ENCODE assay signal across 16 cellular contexts in genomic region chr5:56066931-56067450, GRCh38.
DNase-seq lines count a peak whose midpoint lies in the region; ATAC-seq and TF ChIP-seq lines count a peak whose summit lies in the region.
"Had no signal": no experiment of that assay in that cellular context is flagged by ENCODE, and none has a peak within 500 bp of the region (broad histone marks: within the 10 kb centered on the region; RNA-seq: fewer than 3 reads in every experiment).

No MANE protein-coding gene starts in this region.

- no peaks in the 10 kb centered on the region for H3K9me3 Mint-ChIP-seq in activated naive CD4-positive, alpha-beta T cell treated with anti-CD3 and anti-CD28 coated beads, Interleukin-2, amount 50 U/mL, for 24 hours
- H3K9me3 Mint-ChIP-seq in activated naive CD4-positive, alpha-beta T cell treated with anti-CD3 and anti-CD28 coated beads, Interleukin-2, amount 10 ng/mL, durations not matched to agents 7 days and 5 days, result no peaks in the 10 kb centered on the region
- H3K9me3 Mint-ChIP-seq in naive thymus-derived CD4-positive, alpha-beta T cell, result peaks cover 0 to 2% (median 0%) of the 10 kb centered on the region in 11 donors
- H3K9me3 Mint-ChIP-seq in natural killer cell (no peaks in the 10 kb centered on the region), Caco-2 (ENCODE audit: unreplicated experiment) (no peaks in the 10 kb centered on the region)
- H3K9me3 Mint-ChIP-seq: CD4-positive, alpha-beta memory T cell; GM23338 had no signal

- H3K27me3 Mint-ChIP-seq in activated naive CD4-positive, alpha-beta T cell treated with anti-CD3 and anti-CD28 coated beads, Interleukin-2, amount 50 U/mL, for 24 hours, result no peaks in the 10 kb centered on the region
- no peaks in the 10 kb centered on the region for H3K27me3 Mint-ChIP-seq in activated naive CD4-positive, alpha-beta T cell treated with anti-CD3 and anti-CD28 coated beads, Interleukin-2, amount 10 ng/mL, durations not matched to agents 7 days and 5 days
- H3K27me3 Mint-ChIP-seq in T-helper 17 cell (no peaks in the 10 kb centered on the region), natural killer cell (ENCODE audit: low read depth in 2 of 2) (no peaks in the 10 kb centered on the region), Caco-2 (ENCODE audit: insufficient read depth, unreplicated experiment) (no peaks in the 10 kb centered on the region)
- H3K27me3 Mint-ChIP-seq in naive thymus-derived CD4-positive, alpha-beta T cell, result peaks cover 0 to 7% (median 0%) of the 10 kb centered on the region in 5 donors
- H3K27me3 Mint-ChIP-seq: CD4-positive, alpha-beta memory T cell had no signal

- no peak for TF ChIP-seq CTCF in natural killer cell (IDR thresholded peaks at IDR 0.05)
- no peak for TF ChIP-seq CTCF in Caco-2 (IDR thresholded peaks at IDR 0.05; ENCODE audit: insufficient read depth in 1 of 2, low read depth in 1 of 2, low read length in 1 of 2, severe bottlenecking in 1 of 2, unreplicated experiment in 1 of 2)

- H3K4me1 ChIP-seq in naive thymus-derived CD4-positive, alpha-beta T cell (ENCODE audit: control insufficient read depth in 2 of 2, insufficient read depth in 2 of 2, low read length in 2 of 2), result peaks cover 7 to 50% of the 10 kb centered on the region in 2 donors
- H3K4me1 ChIP-seq in Caco-2, result peaks cover 35% of the 10 kb centered on the region

- no peaks in the 10 kb centered on the region for H3K36me3 ChIP-seq in naive thymus-derived CD4-positive, alpha-beta T cell (ENCODE audit: control insufficient read depth in 2 of 3, insufficient read depth in 3 of 3, low read length in 3 of 3)
- H3K36me3 ChIP-seq in Caco-2 (ENCODE audit: control insufficient read depth, insufficient read depth, low read length), result no peaks in the 10 kb centered on the region

- H3K4me3 ChIP-seq in naive thymus-derived CD4-positive, alpha-beta T cell (ENCODE audit: low read length), result no peak overlapping the region
- no peak overlapping the region for H3K4me3 ChIP-seq in Caco-2 (ENCODE audit: low read depth, low read length)
- H3K4me3 ChIP-seq: GM23338 had no signal

- peaks cover 2% of the 10 kb centered on the region for H3K36me3 Mint-ChIP-seq in activated naive CD4-positive, alpha-beta T cell treated with anti-CD3 and anti-CD28 coated beads, Interleukin-2, amount 50 U/mL, for 24 hours
- peaks cover 2% of the 10 kb centered on the region for H3K36me3 Mint-ChIP-seq in activated naive CD4-positive, alpha-beta T cell treated with anti-CD3 and anti-CD28 coated beads, Interleukin-2, amount 10 ng/mL, durations not matched to agents 7 days and 5 days
- H3K36me3 Mint-ChIP-seq in T-helper 17 cell (ENCODE audit: low read depth) (no peaks in the 10 kb centered on the region), natural killer cell (no peaks in the 10 kb centered on the region), Caco-2 (ENCODE audit: insufficient read depth, unreplicated experiment) (no peaks in the 10 kb centered on the region)
- peaks cover 0 to 6% (median 5%) of the 10 kb centered on the region in 5 donors for H3K36me3 Mint-ChIP-seq in naive thymus-derived CD4-positive, alpha-beta T cell
- H3K36me3 Mint-ChIP-seq: CD4-positive, alpha-beta memory T cell had no signal

- H3K4me3 Mint-ChIP-seq in activated naive CD4-positive, alpha-beta T cell treated with anti-CD3 and anti-CD28 coated beads, Interleukin-2, amount 50 U/mL, for 24 hours, result no peak overlapping the region
- H3K4me3 Mint-ChIP-seq in activated naive CD4-positive, alpha-beta T cell treated with anti-CD3 and anti-CD28 coated beads, Interleukin-2, amount 10 ng/mL, durations not matched to agents 7 days and 5 days, result no peak overlapping the region
- H3K4me3 Mint-ChIP-seq in T-helper 17 cell (no peak overlapping the region), natural killer cell (no peak overlapping the region), Caco-2 (ENCODE audit: unreplicated experiment) (no peak overlapping the region)
- H3K4me3 Mint-ChIP-seq in naive thymus-derived CD4-positive, alpha-beta T cell, result peak overlapping the region in 5 of 10 donors; percentile 20 to 75 (median 46)
- H3K4me3 Mint-ChIP-seq: B cell; CD4-positive, alpha-beta memory T cell; GM23338 had no signal

- BruUV-seq in Caco-2 (replicated peaks; lab: Mats Ljungman, UMichigan), result no TSS peak

- CTCF ChIA-PET in activated naive CD4-positive, alpha-beta T cell treated with anti-CD3 and anti-CD28 coated beads, Interleukin-2, amount 10 ng/mL, durations not matched to agents 7 days and 5 days (lab: Charles Lee), result no interaction called here
- CTCF ChIA-PET in naive thymus-derived CD4-positive, alpha-beta T cell (lab: Charles Lee), result interaction anchor here (0.6 to 1.4 kb wide), 7 partner anchors 11 to 606 kb away, joined by 3 to 6 read pairs (median 4); no protein-coding TSS in a partner anchor
- CTCF ChIA-PET in Caco-2 (lab: Charles Lee), result interaction anchor here (0.6 kb wide), 1 partner anchor 131 kb away, joined by 8 read pairs; no protein-coding TSS in a partner anchor

- POLR2A ChIA-PET in naive thymus-derived CD4-positive, alpha-beta T cell (lab: Charles Lee), result interaction anchor here (0.6 to 2.6 kb wide), 12 partner anchors 9 to 80 kb away, joined by 3 to 9 read pairs (median 4); no protein-coding TSS in a partner anchor
- POLR2A ChIA-PET in Caco-2 (lab: Charles Lee), result interaction anchor here (0.6 kb wide), 1 partner anchor 84 kb away, joined by 5 read pairs; no protein-coding TSS in a partner anchor

- intact Hi-C loops in naive thymus-derived CD4-positive, alpha-beta T cell (cut with micrococcal nuclease), result no loop called here
- intact Hi-C loops in natural killer cell (cut with micrococcal nuclease) (no loop called here), Caco-2 (cut with micrococcal nuclease; ENCODE audit: unreplicated experiment) (no loop called here)

- no peaks in the 10 kb centered on the region for H3K27me3 ChIP-seq in naive thymus-derived CD4-positive, alpha-beta T cell (ENCODE audit: control insufficient read depth in 2 of 2, insufficient read depth in 2 of 2, low read length in 2 of 2)
- H3K27me3 ChIP-seq in Caco-2 (replicated peaks; ENCODE audit: control insufficient read depth, insufficient read depth, low read length), result no peaks in the 10 kb centered on the region

- no peaks in the 10 kb centered on the region for H3K9me3 ChIP-seq in T-helper 17 cell (ENCODE audit: control insufficient read depth, low read length, poor library complexity, severe bottlenecking)
- no peaks in the 10 kb centered on the region for H3K9me3 ChIP-seq in naive thymus-derived CD4-positive, alpha-beta T cell (ENCODE audit: control insufficient read depth in 2 of 3, low read length in 3 of 3)
- no peaks in the 10 kb centered on the region; the same call in 1 of the 2 replicates for H3K9me3 ChIP-seq in Caco-2

- no peak for ATAC-seq in T-helper 17 cell
- ATAC-seq in naive thymus-derived CD4-positive, alpha-beta T cell, result no peak
- ATAC-seq in natural killer cell, result no peak
- no peak for ATAC-seq in HG03378 (IDR thresholded peaks at IDR 0.05; ENCODE audit: unreplicated experiment)
- ATAC-seq: GM23338 had no signal

- peaks cover 81% of the 10 kb centered on the region for H3K4me1 Mint-ChIP-seq in activated naive CD4-positive, alpha-beta T cell treated with anti-CD3 and anti-CD28 coated beads, Interleukin-2, amount 50 U/mL, for 24 hours
- peaks cover 68% of the 10 kb centered on the region for H3K4me1 Mint-ChIP-seq in activated naive CD4-positive, alpha-beta T cell treated with anti-CD3 and anti-CD28 coated beads, Interleukin-2, amount 10 ng/mL, durations not matched to agents 7 days and 5 days
- H3K4me1 Mint-ChIP-seq in T-helper 17 cell (peaks cover 33% of the 10 kb centered on the region), natural killer cell (peaks cover 7 to 14% of the 10 kb centered on the region in 2 donors), Caco-2 (ENCODE audit: low read depth, unreplicated experiment) (peaks cover 23% of the 10 kb centered on the region)
- H3K4me1 Mint-ChIP-seq in naive thymus-derived CD4-positive, alpha-beta T cell, result peaks cover 33 to 88% (median 78%) of the 10 kb centered on the region in 7 donors

- H3K27ac Mint-ChIP-seq in activated naive CD4-positive, alpha-beta T cell treated with anti-CD3 and anti-CD28 coated beads, Interleukin-2, amount 50 U/mL, for 24 hours, result peak overlapping the region; percentile 69
- no peak overlapping the region for H3K27ac Mint-ChIP-seq in activated naive CD4-positive, alpha-beta T cell treated with anti-CD3 and anti-CD28 coated beads, Interleukin-2, amount 10 ng/mL, durations not matched to agents 7 days and 5 days
- peak overlapping the region; percentile 14 for H3K27ac Mint-ChIP-seq in T-helper 17 cell
- peak overlapping the region in 8 of 9 donors; percentile 53 to 99 (median 88) for H3K27ac Mint-ChIP-seq in naive thymus-derived CD4-positive, alpha-beta T cell
- no peak overlapping the region for H3K27ac Mint-ChIP-seq in natural killer cell
- H3K27ac Mint-ChIP-seq in Caco-2 (ENCODE audit: unreplicated experiment), result no peak overlapping the region
- H3K27ac Mint-ChIP-seq: B cell, GM23338 had no signal

- no peak overlapping the region for H3K27ac ChIP-seq in naive thymus-derived CD4-positive, alpha-beta T cell (ENCODE audit: low read depth, low read length)
- H3K27ac ChIP-seq: HL-60 had no signal

- no peak for DNase-seq in activated naive CD4-positive, alpha-beta T cell treated with anti-CD3 and anti-CD28 coated beads, Interleukin-2, amount 10 ng/mL, durations not matched to agents 7 days and 5 days
- DNase-seq in T-helper 17 cell (no peak), natural killer cell (no peak), Caco-2 (no peak)
- no peak for DNase-seq in naive thymus-derived CD4-positive, alpha-beta T cell
- DNase-seq: C1 segment of cervical spinal cord; Calu3; CD4-positive, alpha-beta memory T cell; DMS79 treated with DMSO at 0.1 percent for 48 hours; GF-D8; HCEC 1CT had no signal

Comparison
In these comparisons a context has a peak if more than half of its experiments do, and no peak if none do; other contexts are left out.
1. H3K27ac Mint-ChIP-seq: peak in activated naive CD4-positive, alpha-beta T cell treated with anti-CD3 and anti-CD28 coated beads, Interleukin-2, amount 50 U/mL, for 24 hours (single experiment), T-helper 17 cell (single experiment) and naive thymus-derived CD4-positive, alpha-beta T cell (8 of 9); none in activated naive CD4-positive, alpha-beta T cell treated with anti-CD3 and anti-CD28 coated beads, Interleukin-2, amount 10 ng/mL, durations not matched to agents 7 days and 5 days (single experiment), natural killer cell (0 of 2) and Caco-2 (single experiment).